Comparison of ENCODE assay signal across 22 cellular contexts in genomic region chr5:116297296-116297814, GRCh38.
A peak's percentile ranks its signal among the peaks of the same experiment; 100 is the strongest.
DNase-seq lines count a peak whose midpoint lies in the region; ATAC-seq and TF ChIP-seq lines count a peak whose summit lies in the region.
"Had no signal": no experiment of that assay in that cellular context is flagged by ENCODE, and none has a peak within 500 bp of the region (broad histone marks: within the 10 kb centered on the region; RNA-seq: fewer than 3 reads in every experiment).

No MANE protein-coding gene starts in this region.

- no TSS peak for BruUV-seq in PC-3 (replicated peaks; lab: Mats Ljungman, UMichigan)

- POLR2A ChIA-PET in PC-3 (lab: Charles Lee; ENCODE audit: unreplicated experiment): no interaction called here
- POLR2A ChIA-PET in activated CD4-positive, alpha-beta memory T cell treated with anti-CD3 and anti-CD28 coated beads for 36 hours (lab: Charles Lee): no interaction called here

- TF ChIP-seq CTCF in GM23338 (conservative IDR thresholded peaks at IDR 0.05; ENCODE audit: low read depth in 2 of 2) (peak; percentile 57 to 65), PC-3 (conservative IDR thresholded peaks at IDR 0.05; ENCODE audit: low read depth, low read length) (peak; percentile 16; the same call in 1 of the 2 replicates), endodermal cell (conservative IDR thresholded peaks at IDR 0.05) (peak; percentile 71)

- H3K4me3 ChIP-seq in GM23338 (no peak overlapping the region), PC-3 (ENCODE audit: low read length) (no peak overlapping the region), endodermal cell (ENCODE audit: low read length) (no peak overlapping the region)
- H3K4me3 ChIP-seq: GM23248, PC-9, SJCRH30 had no signal

- H3K9me2 ChIP-seq in GM23338 (ENCODE audit: insufficient read depth) (no peaks in the 10 kb centered on the region), PC-3 (replicated peaks; ENCODE audit: low read length) (no peaks in the 10 kb centered on the region)

- H3K4me1 Mint-ChIP-seq in GM23338 (peaks cover 6% of the 10 kb centered on the region; the same call in 2 of the 3 replicates), endodermal cell (peaks cover 6% of the 10 kb centered on the region)
- H3K4me1 Mint-ChIP-seq in activated T-helper 2 cell treated with anti-CD3 and anti-CD28 coated beads, Interferon-gamma antibody, Interleukin-2, Interleukin-4, amounts not matched to agents 10 μg/mL and 5 μg/mL and 100 μg/mL, durations not matched to agents 14 hours and 24 hours and 36 hours (ENCODE audit: low read depth): no peaks in the 10 kb centered on the region
- H3K4me1 Mint-ChIP-seq in activated CD4-positive, alpha-beta memory T cell treated with anti-CD3 and anti-CD28 coated beads for 36 hours (ENCODE audit: low read depth): no peaks in the 10 kb centered on the region
- H3K4me1 Mint-ChIP-seq in activated naive CD4-positive, alpha-beta T cell treated with anti-CD3 and anti-CD28 coated beads for 36 hours (ENCODE audit: low read depth): no peaks in the 10 kb centered on the region

- H3K4me1 ChIP-seq in GM23338 (ENCODE audit: insufficient read depth): no peaks in the 10 kb centered on the region
- H3K4me1 ChIP-seq in PC-3 (ENCODE audit: insufficient read depth, low read length): peaks cover 13% of the 10 kb centered on the region
- no peaks in the 10 kb centered on the region for H3K4me1 ChIP-seq in endodermal cell (ENCODE audit: control insufficient read depth, insufficient read depth, low read length)
- H3K4me1 ChIP-seq: SJCRH30 had no signal

- H3K79me2 ChIP-seq in GM23338 (replicated peaks; ENCODE audit: insufficient read depth): no peaks in the 10 kb centered on the region
- H3K79me2 ChIP-seq in PC-3 (ENCODE audit: low read length): no peaks in the 10 kb centered on the region

- H3F3A ChIP-seq in GM23338 (replicated peaks; ENCODE audit: low read depth) (no peaks in the 10 kb centered on the region), PC-3 (ENCODE audit: low read length, unreplicated experiment) (no peaks in the 10 kb centered on the region)

- H3K27ac Mint-ChIP-seq in GM23338: no peak overlapping the region
- H3K27ac Mint-ChIP-seq in endodermal cell: no peak overlapping the region
- no peak overlapping the region for H3K27ac Mint-ChIP-seq in activated T-helper 2 cell treated with anti-CD3 and anti-CD28 coated beads, Interferon-gamma antibody, Interleukin-2, Interleukin-4, amounts not matched to agents 10 μg/mL and 5 μg/mL and 100 μg/mL, durations not matched to agents 14 hours and 24 hours and 36 hours
- H3K27ac Mint-ChIP-seq in activated CD4-positive, alpha-beta memory T cell treated with anti-CD3 and anti-CD28 coated beads for 36 hours: no peak overlapping the region
- no peak overlapping the region for H3K27ac Mint-ChIP-seq in activated naive CD4-positive, alpha-beta T cell treated with anti-CD3 and anti-CD28 coated beads for 36 hours
- H3K27ac Mint-ChIP-seq: CD4-positive, alpha-beta T cell had no signal

- peak; percentile 89 for ATAC-seq in GM23338
- ATAC-seq in PC-3: no peak
- ATAC-seq: Right ventricle myocardium inferior, SK-N-SH treated with all-trans-retinoic acid at 6 μM for 48 hours had no signal

- H3K4me3 Mint-ChIP-seq in GM23338 (no peak overlapping the region), endodermal cell (no peak overlapping the region)
- no peak overlapping the region for H3K4me3 Mint-ChIP-seq in activated T-helper 2 cell treated with anti-CD3 and anti-CD28 coated beads, Interferon-gamma antibody, Interleukin-2, Interleukin-4, amounts not matched to agents 10 μg/mL and 5 μg/mL and 100 μg/mL, durations not matched to agents 14 hours and 24 hours and 36 hours (ENCODE audit: low read depth)
- H3K4me3 Mint-ChIP-seq in activated CD4-positive, alpha-beta memory T cell treated with anti-CD3 and anti-CD28 coated beads for 36 hours: no peak overlapping the region
- no peak overlapping the region for H3K4me3 Mint-ChIP-seq in activated naive CD4-positive, alpha-beta T cell treated with anti-CD3 and anti-CD28 coated beads for 36 hours
- H3K4me3 Mint-ChIP-seq: CD4-positive, alpha-beta T cell had no signal

- H3K36me3 Mint-ChIP-seq in GM23338 (ENCODE audit: low read depth) (peaks cover 10% of the 10 kb centered on the region; the same call in 2 of the 3 replicates), endodermal cell (ENCODE audit: low read depth) (peaks cover 12% of the 10 kb centered on the region)
- H3K36me3 Mint-ChIP-seq in activated T-helper 2 cell treated with anti-CD3 and anti-CD28 coated beads, Interferon-gamma antibody, Interleukin-2, Interleukin-4, amounts not matched to agents 10 μg/mL and 5 μg/mL and 100 μg/mL, durations not matched to agents 14 hours and 24 hours and 36 hours (ENCODE audit: low read depth): peaks cover 20% of the 10 kb centered on the region
- H3K36me3 Mint-ChIP-seq in activated CD4-positive, alpha-beta memory T cell treated with anti-CD3 and anti-CD28 coated beads for 36 hours: peaks cover 71% of the 10 kb centered on the region
- peaks cover 64% of the 10 kb centered on the region for H3K36me3 Mint-ChIP-seq in activated naive CD4-positive, alpha-beta T cell treated with anti-CD3 and anti-CD28 coated beads for 36 hours (ENCODE audit: low read depth)

- H3K27me3 ChIP-seq in GM23338 (ENCODE audit: insufficient read depth) (no peaks in the 10 kb centered on the region), PC-3 (ENCODE audit: low read length) (no peaks in the 10 kb centered on the region), endodermal cell (ENCODE audit: control insufficient read depth, insufficient read depth, low read length, poor library complexity, severe bottlenecking) (no peaks in the 10 kb centered on the region)
- H3K27me3 ChIP-seq: SJCRH30 had no signal

- no peak overlapping the region for H3K9ac ChIP-seq in PC-3 (ENCODE audit: low read length)
- no peak overlapping the region for H3K9ac ChIP-seq in endodermal cell (ENCODE audit: extremely low read depth, low read length, poor library complexity, severe bottlenecking)
- H3K9ac ChIP-seq: GM23248, KMS-11 had no signal

- intact Hi-C loops in PC-3 (cut with micrococcal nuclease): no loop called here
- intact Hi-C loops in activated T-helper 2 cell treated with anti-CD3 and anti-CD28 coated beads, Interferon-gamma antibody, Interleukin-2, Interleukin-4, amounts not matched to agents 10 μg/mL and 5 μg/mL and 100 μg/mL, durations not matched to agents 14 hours and 24 hours and 36 hours (cut with micrococcal nuclease): no loop called here
- intact Hi-C loops in activated CD4-positive, alpha-beta memory T cell treated with anti-CD3 and anti-CD28 coated beads for 36 hours (cut with micrococcal nuclease): no loop called here
- intact Hi-C loops in activated naive CD4-positive, alpha-beta T cell treated with anti-CD3 and anti-CD28 coated beads for 36 hours (cut with micrococcal nuclease): no loop called here

- H3K36me3 ChIP-seq in GM23338 (ENCODE audit: insufficient read depth) (no peaks in the 10 kb centered on the region), PC-3 (ENCODE audit: low read depth, low read length) (no peaks in the 10 kb centered on the region), endodermal cell (ENCODE audit: control insufficient read depth, insufficient read depth, low read length) (peaks cover 5% of the 10 kb centered on the region)

- H3K9me3 Mint-ChIP-seq in GM23338: no peaks in the 10 kb centered on the region
- H3K9me3 Mint-ChIP-seq in endodermal cell: peaks cover 3% of the 10 kb centered on the region
- H3K9me3 Mint-ChIP-seq in activated T-helper 2 cell treated with anti-CD3 and anti-CD28 coated beads, Interferon-gamma antibody, Interleukin-2, Interleukin-4, amounts not matched to agents 10 μg/mL and 5 μg/mL and 100 μg/mL, durations not matched to agents 14 hours and 24 hours and 36 hours: peaks cover 12% of the 10 kb centered on the region
- peaks cover 28% of the 10 kb centered on the region for H3K9me3 Mint-ChIP-seq in activated CD4-positive, alpha-beta memory T cell treated with anti-CD3 and anti-CD28 coated beads for 36 hours
- H3K9me3 Mint-ChIP-seq in activated naive CD4-positive, alpha-beta T cell treated with anti-CD3 and anti-CD28 coated beads for 36 hours: peaks cover 13% of the 10 kb centered on the region

- H2AFZ ChIP-seq in GM23338 (no peak overlapping the region), PC-3 (ENCODE audit: low read length) (no peak overlapping the region)
- H2AFZ ChIP-seq: GM23248, PC-9 had no signal

- DNase-seq in GM23338 (ENCODE audit: low spot score): peak; percentile 57
- DNase-seq in PC-3: no peak
- DNase-seq in endodermal cell: peak; percentile 56
- no peak for DNase-seq in kidney tubule cell (ENCODE audit: low spot score)
- DNase-seq in activated T-helper 2 cell treated with anti-CD3 and anti-CD28 coated beads, Interferon-gamma antibody, Interleukin-2, Interleukin-4, amounts not matched to agents 10 μg/mL and 5 μg/mL and 100 μg/mL, durations not matched to agents 14 hours and 24 hours and 36 hours (ENCODE audit: low spot score): no peak
- DNase-seq in activated CD4-positive, alpha-beta memory T cell treated with anti-CD3 and anti-CD28 coated beads for 36 hours: no peak
- DNase-seq in activated naive CD4-positive, alpha-beta T cell treated with anti-CD3 and anti-CD28 coated beads for 36 hours: no peak
- DNase-seq: ACHN; CD4-positive, alpha-beta T cell; GM23248; HCEC 1CT; IMR-90; MM.1S; NCI-H2029 treated with DMSO at 0.1 percent for 48 hours; NCI-H226; NCI-H510A; NCI-H774; PC-9; SJCRH30 had no signal

- H3K9me3 ChIP-seq in PC-3 (ENCODE audit: low read length): no peaks in the 10 kb centered on the region
- H3K9me3 ChIP-seq in endodermal cell (ENCODE audit: control insufficient read depth, low read length): peaks cover 6% of the 10 kb centered on the region

- H3K4me2 ChIP-seq in GM23338 (no peak overlapping the region), PC-3 (ENCODE audit: low read length) (no peak overlapping the region)
- H3K4me2 ChIP-seq: KMS-11, PC-9 had no signal

- H3K27me3 Mint-ChIP-seq in GM23338 (ENCODE audit: insufficient read depth, low read depth, poor library complexity): no peaks in the 10 kb centered on the region
- H3K27me3 Mint-ChIP-seq in endodermal cell (ENCODE audit: insufficient read depth): no peaks in the 10 kb centered on the region
- no peaks in the 10 kb centered on the region for H3K27me3 Mint-ChIP-seq in activated T-helper 2 cell treated with anti-CD3 and anti-CD28 coated beads, Interferon-gamma antibody, Interleukin-2, Interleukin-4, amounts not matched to agents 10 μg/mL and 5 μg/mL and 100 μg/mL, durations not matched to agents 14 hours and 24 hours and 36 hours (ENCODE audit: low read depth)
- no peaks in the 10 kb centered on the region for H3K27me3 Mint-ChIP-seq in activated CD4-positive, alpha-beta memory T cell treated with anti-CD3 and anti-CD28 coated beads for 36 hours
- H3K27me3 Mint-ChIP-seq in activated naive CD4-positive, alpha-beta T cell treated with anti-CD3 and anti-CD28 coated beads for 36 hours (ENCODE audit: low read depth): no peaks in the 10 kb centered on the region
- H3K27me3 Mint-ChIP-seq: CD4-positive, alpha-beta T cell had no signal

- H4K20me1 ChIP-seq in GM23338 (replicated peaks; ENCODE audit: insufficient read depth) (no peaks in the 10 kb centered on the region), PC-3 (ENCODE audit: low read length) (no peaks in the 10 kb centered on the region)

- CTCF ChIA-PET in PC-3 (lab: Charles Lee): no interaction called here
- CTCF ChIA-PET in activated CD4-positive, alpha-beta memory T cell treated with anti-CD3 and anti-CD28 coated beads for 36 hours (lab: Charles Lee): no interaction called here
- CTCF ChIA-PET in activated naive CD4-positive, alpha-beta T cell treated with anti-CD3 and anti-CD28 coated beads for 36 hours (lab: Charles Lee): no interaction called here

- H3K27ac ChIP-seq in GM23338 (ENCODE audit: low read depth) (no peak overlapping the region), PC-3 (ENCODE audit: low read length) (no peak overlapping the region), endodermal cell (ENCODE audit: low read depth, low read length) (no peak overlapping the region)
- H3K27ac ChIP-seq: GM23248, KMS-11, PC-9, SJCRH30 had no signal

- 86 to 93% methylated on average over 4 to 5 of the region's 5 CpGs for WGBS in endodermal cell (ENCODE audit: insufficient coverage in 1 of 2, insufficient read length in 1 of 2), 2 experiments

Comparison
In these comparisons a context has a peak if more than half of its experiments do, and no peak if none do; other contexts are left out.
1. DNase-seq: peak in GM23338 (single experiment) and endodermal cell (single experiment); none in PC-3 (single experiment), kidney tubule cell (single experiment), activated T-helper 2 cell treated with anti-CD3 and anti-CD28 coated beads, Interferon-gamma antibody, Interleukin-2, Interleukin-4, amounts not matched to agents 10 μg/mL and 5 μg/mL and 100 μg/mL, durations not matched to agents 14 hours and 24 hours and 36 hours (single experiment), activated CD4-positive, alpha-beta memory T cell treated with anti-CD3 and anti-CD28 coated beads for 36 hours (single experiment) and activated naive CD4-positive, alpha-beta T cell treated with anti-CD3 and anti-CD28 coated beads for 36 hours (single experiment).
2. CTCF ChIP-seq: peak in every context shown above with its lines; median percentile 71 in endodermal cell; 61 in GM23338; 16 in PC-3.